21 cellular contexts compared by ENCODE assay signal in genomic region chr17:21248495-21248894, GRCh38.
"Had no signal": no experiment of that assay in that cellular context is flagged by ENCODE, and none has a peak within 500 bp of the region (broad histone marks: within the 10 kb centered on the region; RNA-seq: fewer than 3 reads in every experiment).

No MANE protein-coding gene starts in this region.

- H3K4me3 ChIP-seq: pancreas, smooth muscle cell, thoracic aorta, upper lobe of right lung had no signal

- ATAC-seq: activated naive CD4-positive, alpha-beta T cell treated with anti-CD3 and anti-CD28 coated beads, Interleukin-2, amount 50 U/mL, for 72 hours; activated T-helper 17 cell treated with anti-CD3 and anti-CD28 coated beads, Interleukin-2, amount 50 U/mL, for 72 hours; natural killer cell treated with Interleukin-12 subunit alpha and Interleukin-12 subunit beta and Interleukin-15 and Interleukin-18, amount 100 ng/mL, for 72 hours; pancreas; sciatic nerve; upper lobe of right lung; WTC11 had no signal

- H3K9me3 ChIP-seq: neutrophil, pancreas, thoracic aorta, upper lobe of right lung had no signal

- H3K27ac ChIP-seq: neutrophil, pancreas, thoracic aorta, upper lobe of right lung had no signal

- DNase-seq: activated CD8-positive, alpha-beta memory T cell treated with anti-CD3 and anti-CD28 coated beads for 24 hours; activated CD8-positive, alpha-beta memory T cell treated with anti-CD3 and anti-CD28 coated beads, Interleukin-2, amount 50 U/mL, for 4 hours; activated T-cell treated with anti-CD3 and anti-CD28 coated beads, Interleukin-2, amount 50 U/mL, for 24 hours; effector CD4-positive, alpha-beta T cell; foreskin melanocyte; glutamatergic neuron; hypothalamus; stimulated activated CD4-positive, alpha-beta T cell treated with anti-CD3 and anti-CD28 coated beads, Interleukin-15, amount 100 ng/mL, for 24 hours; stimulated activated CD8-positive, alpha-beta memory T cell treated with anti-CD3 and anti-CD28 coated beads, Interleukin-4, amount 100 ng/mL, for 48 hours; stimulated activated naive CD4-positive, alpha-beta T cell; T1000; upper lobe of right lung had no signal

- H3K36me3 ChIP-seq: pancreas, thoracic aorta, upper lobe of right lung had no signal

- H3K27me3 ChIP-seq: neutrophil, pancreas, upper lobe of right lung had no signal

- H3K4me2 ChIP-seq: smooth muscle cell had no signal
